Comparison of ENCODE assay signal across 9 cellular contexts in the genomic region with DNA sequence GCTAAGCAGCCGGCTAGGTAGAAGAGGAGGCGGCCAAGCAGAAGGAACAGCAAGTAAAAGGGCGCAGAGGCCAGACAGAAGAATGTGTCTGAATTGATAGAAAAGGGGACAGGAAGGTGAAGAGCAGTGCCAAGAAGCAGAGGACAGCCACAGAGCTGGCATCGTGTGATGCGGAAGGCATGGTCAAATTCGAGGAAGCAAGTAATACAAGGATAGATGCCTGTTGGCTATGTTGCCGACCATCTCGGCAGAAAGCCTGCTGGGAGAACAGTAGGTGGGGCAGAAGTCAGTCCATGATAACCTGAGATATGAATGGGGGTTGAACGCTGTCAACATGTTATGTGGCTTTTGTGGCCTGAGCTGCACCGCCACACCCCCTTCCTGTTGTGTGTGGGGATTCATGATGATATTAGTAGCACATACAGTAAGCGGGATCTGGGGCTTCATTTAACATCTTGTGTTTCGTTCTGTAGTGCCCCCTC. TPM values are rescaled to one million over a fixed set of nuclear protein-coding genes. Genes with fewer than 3 reads are reported as not detected.
DNase-seq lines count a peak whose midpoint lies in the region; ATAC-seq and FAIRE-seq lines count a peak whose summit lies in the region.
"Had no signal": no experiment of that assay in that cellular context is flagged by ENCODE, and none has a peak within 500 bp of the region (broad histone marks: within the 10 kb centered on the region; RNA-seq: fewer than 3 reads in every experiment).

No MANE protein-coding gene starts in this region.

- H3K27me3 Mint-ChIP-seq in activated CD4-positive, alpha-beta T cell treated with anti-CD3 and anti-CD28 coated beads, Interleukin-2, amount 10 ng/mL, durations not matched to agents 24 days and 14 days, result peaks cover 9% of the 10 kb centered on the region

- peak overlapping the region; percentile 79 for H3K27ac Mint-ChIP-seq in activated CD4-positive, alpha-beta T cell treated with anti-CD3 and anti-CD28 coated beads, Interleukin-2, amount 10 ng/mL, durations not matched to agents 24 days and 14 days

- H3K4me3 Mint-ChIP-seq in activated CD4-positive, alpha-beta T cell treated with anti-CD3 and anti-CD28 coated beads, Interleukin-2, amount 10 ng/mL, durations not matched to agents 24 days and 14 days, result peak overlapping the region; percentile 78

- H3K9me3 Mint-ChIP-seq in activated CD4-positive, alpha-beta T cell treated with anti-CD3 and anti-CD28 coated beads, Interleukin-2, amount 10 ng/mL, durations not matched to agents 24 days and 14 days, result no peaks in the 10 kb centered on the region

- intact Hi-C loops in left cardiac atrium (cut with DNase I) (loop anchor here in 1 of 2 donors (10.0 kb wide), 2 partner anchors 164 to 584 kb away; no protein-coding TSS in a partner anchor), Right ventricle myocardium superior (cut with DNase I) (no loop called here)
- intact Hi-C loops in activated CD4-positive, alpha-beta T cell treated with anti-CD3 and anti-CD28 coated beads, Interleukin-2, amount 10 ng/mL, durations not matched to agents 24 days and 14 days (cut with micrococcal nuclease), result loop anchor here (5.0 to 10.0 kb wide), 3 partner anchors 136 to 611 kb away; partner anchors contain the start of gene RSU1

- FAIRE-seq in urothelium cell line (lab: Jason Lieb, UNC) (peak; percentile 5), RCC 7860 (lab: Jason Lieb, UNC) (no peak)

- peaks cover 65% of the 10 kb centered on the region for H3K4me1 Mint-ChIP-seq in activated CD4-positive, alpha-beta T cell treated with anti-CD3 and anti-CD28 coated beads, Interleukin-2, amount 10 ng/mL, durations not matched to agents 24 days and 14 days

- no peaks in the 10 kb centered on the region for H3K36me3 Mint-ChIP-seq in activated CD4-positive, alpha-beta T cell treated with anti-CD3 and anti-CD28 coated beads, Interleukin-2, amount 10 ng/mL, durations not matched to agents 24 days and 14 days (ENCODE audit: low read depth)

- DNase-seq in left cardiac atrium (peak; percentile 36), Right ventricle myocardium superior (no peak), left lobe of liver (ENCODE audit: low spot score) (no peak), urothelium cell line (ENCODE audit: low spot score) (peak; percentile 12), mucosa of gallbladder (ENCODE audit: low spot score) (no peak), NCI-H226 (no peak), RCC 7860 (ENCODE audit: low spot score) (no peak)
- peak; percentile 93 for DNase-seq in activated CD4-positive, alpha-beta T cell treated with anti-CD3 and anti-CD28 coated beads, Interleukin-2, amount 10 ng/mL, durations not matched to agents 24 days and 14 days

- peak; percentile 14 to 62 for ATAC-seq in left cardiac atrium
- no peak for ATAC-seq in Right ventricle myocardium superior (ENCODE audit: poor library complexity)
- ATAC-seq in left lobe of liver, result peak; percentile 41

RNA-seq across cellular contexts. Expression of gene ST8SIA6, which starts 25.7 kb away (rescaled TPM):
- total RNA-seq in left cardiac atrium (10 to 100 TPM in 1 of 2 donors, 1 to 10 TPM in 1; 3.6 to 11.0 TPM), Right ventricle myocardium superior (6.3 TPM), left lobe of liver (1.8 TPM), mucosa of gallbladder (0.92 TPM)
- not detected in 2 replicates for total RNA-seq in activated CD4-positive, alpha-beta T cell treated with anti-CD3 and anti-CD28 coated beads, Interleukin-2, amount 10 ng/mL, durations not matched to agents 24 days and 14 days
- total RNA-seq: M059J had no signal

Comparison
In these comparisons a context has a peak if more than half of its experiments do, and no peak if none do; other contexts are left out.
1. DNase-seq: peak in left cardiac atrium (single experiment), activated CD4-positive, alpha-beta T cell treated with anti-CD3 and anti-CD28 coated beads, Interleukin-2, amount 10 ng/mL, durations not matched to agents 24 days and 14 days (single experiment) and urothelium cell line (single experiment); none in Right ventricle myocardium superior (single experiment), left lobe of liver (single experiment), mucosa of gallbladder (single experiment), NCI-H226 (single experiment) and RCC 7860 (single experiment).